1 cellular context compared by ENCODE assay signal in genomic region chr20:3085571-3086072, GRCh38.
TF ChIP-seq lines count a peak whose summit lies in the region.

No MANE protein-coding gene starts in this region.

TF ChIP-seq in H1, 55 proteins besides CTCF, POLR2A, EP300 and RAD21:
- no peak for TF ChIP-seq YY1 (IDR thresholded peaks at IDR 0.05; ENCODE audit: low read depth, low read length)
- TF ChIP-seq TAF7 (optimal IDR thresholded peaks at IDR 0.05; ENCODE audit: borderline replicate concordance, low read depth, low read length): no peak
- no peak for TF ChIP-seq ATF3 (IDR thresholded peaks at IDR 0.05; ENCODE audit: insufficient read depth, low read depth, low read length)
- no peak for TF ChIP-seq HDAC2 (IDR thresholded peaks at IDR 0.05; ENCODE audit: borderline replicate concordance in 1 of 2, low read depth in 2 of 2, low read length in 2 of 2)
- TF ChIP-seq CREB1 (IDR thresholded peaks at IDR 0.05): no peak
- TF ChIP-seq RNF2 (IDR thresholded peaks at IDR 0.05; ENCODE audit: borderline replicate concordance, low read depth, low read length, missing control alignments, poor library complexity, severe bottlenecking): no peak
- no peak for TF ChIP-seq KDM5A (IDR thresholded peaks at IDR 0.05; ENCODE audit: low read length)
- no peak for TF ChIP-seq GTF2F1 (IDR thresholded peaks at IDR 0.05; ENCODE audit: borderline replicate concordance, low read depth, low read length)
- TF ChIP-seq RXRA (IDR thresholded peaks at IDR 0.05; ENCODE audit: insufficient read depth, low read depth, low read length): no peak
- no peak for TF ChIP-seq PHF8 (conservative IDR thresholded peaks at IDR 0.05; ENCODE audit: low read depth, low read length)
- no peak for TF ChIP-seq CEBPB (IDR thresholded peaks at IDR 0.05; ENCODE audit: low read depth, low read length)
- TF ChIP-seq ATF2 (IDR thresholded peaks at IDR 0.05; ENCODE audit: low read length): no peak
- no peak for TF ChIP-seq FOSL1 (IDR thresholded peaks at IDR 0.05; ENCODE audit: insufficient read depth, low read depth, low read length)
- no peak for TF ChIP-seq MAFK (IDR thresholded peaks at IDR 0.05; ENCODE audit: low read depth, low read length)
- TF ChIP-seq POLR2AphosphoS5 (IDR thresholded peaks at IDR 0.05; ENCODE audit: low read depth, low read length): no peak
- no peak for TF ChIP-seq TAF1 (IDR thresholded peaks at IDR 0.05; ENCODE audit: low read depth, low read length)
- TF ChIP-seq RFX5 (IDR thresholded peaks at IDR 0.05; ENCODE audit: borderline replicate concordance, low read depth, low read length): no peak
- no peak for TF ChIP-seq JUN (IDR thresholded peaks at IDR 0.05; ENCODE audit: low read depth, low read length)
- TF ChIP-seq EZH2 (IDR thresholded peaks at IDR 0.05; ENCODE audit: low read depth, low read length, severe bottlenecking): no peak
- no peak for TF ChIP-seq SP2 (IDR thresholded peaks at IDR 0.05; ENCODE audit: low read length)
